Comparison of ENCODE assay signal across 1 cellular context in genomic region chr2:120769787-120770120, GRCh38.
TF ChIP-seq lines count a peak whose summit lies in the region.

No MANE protein-coding gene starts in this region.

TF ChIP-seq in WTC11, 78 proteins besides CTCF, POLR2A, EP300 and RAD21 (continued from another document):
- TF ChIP-seq MAX (CRISPR knock-in tag; IDR thresholded peaks at IDR 0.05), result no peak
- TF ChIP-seq STAT6 (CRISPR knock-in tag; conservative IDR thresholded peaks at IDR 0.05; ENCODE audit: low read depth), result no peak
- no peak for TF ChIP-seq GTF2I (CRISPR knock-in tag; conservative IDR thresholded peaks at IDR 0.05)
- no peak for TF ChIP-seq CBFB (CRISPR knock-in tag; IDR thresholded peaks at IDR 0.05; ENCODE audit: low read depth)
- TF ChIP-seq AR (CRISPR knock-in tag; IDR thresholded peaks at IDR 0.05), result no peak
- TF ChIP-seq SMAD3 (CRISPR knock-in tag; IDR thresholded peaks at IDR 0.05; ENCODE audit: borderline replicate concordance), result no peak
- no peak for TF ChIP-seq OVOL2 (CRISPR knock-in tag; IDR thresholded peaks at IDR 0.05; ENCODE audit: borderline replicate concordance)
- TF ChIP-seq PRDM15 (CRISPR knock-in tag; IDR thresholded peaks at IDR 0.05), result no peak
- no peak for TF ChIP-seq ZNF512 (CRISPR knock-in tag; IDR thresholded peaks at IDR 0.05; ENCODE audit: borderline replicate concordance)
- no peak for TF ChIP-seq ZNF317 (CRISPR knock-in tag; IDR thresholded peaks at IDR 0.05; ENCODE audit: borderline replicate concordance, low read depth)
- TF ChIP-seq SMAD4 (CRISPR knock-in tag; IDR thresholded peaks at IDR 0.05), result no peak
- no peak for TF ChIP-seq FOXJ3 (CRISPR knock-in tag; IDR thresholded peaks at IDR 0.05; ENCODE audit: borderline replicate concordance)
